ENCODE assay signal across 21 cellular contexts in genomic region chr12:82425241-82425640, GRCh38.
DNase-seq lines count a peak whose midpoint lies in the region; ATAC-seq, FAIRE-seq and TF ChIP-seq lines count a peak whose summit lies in the region.
"Had no signal": no experiment of that assay in that cellular context is flagged by ENCODE, and none has a peak within 500 bp of the region (broad histone marks: within the 10 kb centered on the region; RNA-seq: fewer than 3 reads in every experiment).

No MANE protein-coding gene starts in this region.

- H3K9ac ChIP-seq in keratinocyte (ENCODE audit: control insufficient read depth, extremely low read depth, insufficient read depth, low read length) = no peak overlapping the region

- TF ChIP-seq CTCF in AG10803 (conservative IDR thresholded peaks at IDR 0.05; ENCODE audit: low read length) (no peak), astrocyte of the spinal cord (IDR thresholded peaks at IDR 0.05; ENCODE audit: low read depth, low read length) (no peak), keratinocyte (optimal IDR thresholded peaks at IDR 0.05 in 1 of 3, IDR thresholded peaks at IDR 0.05 in 1 of 3, conservative IDR thresholded peaks at IDR 0.05 in 1 of 3; ENCODE audit: extremely low read depth in 1 of 3, insufficient read depth in 2 of 3, low read length in 3 of 3) (no peak)

- in situ Hi-C loops in astrocyte of the spinal cord (cut with HindIII; ENCODE audit: low sequenced_read_pairs) = no loop called here

- H3K27ac ChIP-seq in keratinocyte (ENCODE audit: control insufficient read depth, insufficient read depth, low read length) = no peak overlapping the region
- H3K27ac ChIP-seq: heart right ventricle, PC-9, suprapubic skin had no signal

- no peaks in the 10 kb centered on the region for H3K36me3 ChIP-seq in keratinocyte (ENCODE audit: control insufficient read depth in 2 of 2, extremely low read depth in 1 of 2, insufficient read depth in 2 of 2, low read length in 2 of 2)
- H3K36me3 ChIP-seq: heart right ventricle, suprapubic skin had no signal

- peak; percentile 74 for DNase-seq in AG10803 (ENCODE audit: low read depth)
- peak; percentile 81 for DNase-seq in Jurkat, Clone E6-1 (ENCODE audit: low read depth, low spot score)
- DNase-seq in astrocyte of the spinal cord (ENCODE audit: low read depth, low spot score) = peak; percentile 81
- DNase-seq in keratinocyte (ENCODE audit: low read depth, low spot score) = no peak
- no peak for DNase-seq in activated CD4-positive, alpha-beta memory T cell treated with anti-CD3 and anti-CD28 coated beads for 36 hours
- DNase-seq in GM12891 (ENCODE audit: insufficient read length, low spot score) = no peak
- DNase-seq: activated B cell treated with CpG ODN at 0.5 μM for 24 hours; activated CD8-positive, alpha-beta memory T cell treated with anti-CD3 and anti-CD28 coated beads, Interleukin-2, amount 50 U/mL, for 48 hours; activated naive CD4-positive, alpha-beta T cell treated with Interleukin-2 at 50 U/mL for 16 hours; heart right ventricle; NCI-H1092 treated with DMSO at 0.1 percent for 48 hours; NCI-H446 treated with DMSO at 0.1 percent for 48 hours; PC-9; posterior cingulate gyrus; SW 1271 had no signal

- H3K4me3 ChIP-seq in AG10803 (ENCODE audit: low read length) = no peak overlapping the region
- no peak overlapping the region for H3K4me3 ChIP-seq in Jurkat, Clone E6-1 (ENCODE audit: low read length)
- H3K4me3 ChIP-seq in astrocyte of the spinal cord (ENCODE audit: low read depth, low read length) = no peak overlapping the region
- H3K4me3 ChIP-seq in keratinocyte (ENCODE audit: control insufficient read depth in 2 of 3, extremely low read depth in 1 of 3, insufficient read depth in 2 of 3, low read depth in 1 of 3, low read length in 3 of 3) = no peak overlapping the region
- H3K4me3 ChIP-seq: heart right ventricle, PC-9, suprapubic skin had no signal

- H3K36me3 Mint-ChIP-seq in activated CD4-positive, alpha-beta memory T cell treated with anti-CD3 and anti-CD28 coated beads for 36 hours = no peaks in the 10 kb centered on the region

- no peaks in the 10 kb centered on the region for H3K9me3 ChIP-seq in keratinocyte (ENCODE audit: control insufficient read depth, low read depth, low read length)
- H3K9me3 ChIP-seq: heart right ventricle, suprapubic skin had no signal

- H3K27me3 Mint-ChIP-seq in activated CD4-positive, alpha-beta memory T cell treated with anti-CD3 and anti-CD28 coated beads for 36 hours = no peaks in the 10 kb centered on the region
- H3K27me3 Mint-ChIP-seq: activated B cell treated with CpG ODN at 0.5 μM for 24 hours, B cell had no signal

- H3K79me2 ChIP-seq in keratinocyte (ENCODE audit: control insufficient read depth, insufficient read depth, low read length) = no peaks in the 10 kb centered on the region

- TF ChIP-seq POLR2A in GM12891 (IDR thresholded peaks at IDR 0.05; ENCODE audit: low read depth, low read length) = no peak

- no peaks in the 10 kb centered on the region for H3K9me3 Mint-ChIP-seq in activated CD4-positive, alpha-beta memory T cell treated with anti-CD3 and anti-CD28 coated beads for 36 hours
- H3K9me3 Mint-ChIP-seq: activated B cell treated with CpG ODN at 0.5 μM for 24 hours had no signal

- CTCF ChIA-PET in activated CD4-positive, alpha-beta memory T cell treated with anti-CD3 and anti-CD28 coated beads for 36 hours (lab: Charles Lee) = no interaction called here

- H3K27me3 ChIP-seq in keratinocyte (ENCODE audit: control insufficient read depth, extremely low read depth, insufficient read depth, low read length) = no peaks in the 10 kb centered on the region
- H3K27me3 ChIP-seq: heart right ventricle, suprapubic skin had no signal

- H2AFZ ChIP-seq in keratinocyte (ENCODE audit: control insufficient read depth, low read length) = peak overlapping the region; percentile 22
- H2AFZ ChIP-seq: PC-9 had no signal

- no peak overlapping the region for H3K4me3 Mint-ChIP-seq in activated CD4-positive, alpha-beta memory T cell treated with anti-CD3 and anti-CD28 coated beads for 36 hours
- H3K4me3 Mint-ChIP-seq: activated B cell treated with CpG ODN at 0.5 μM for 24 hours, B cell had no signal

- intact Hi-C loops in activated CD4-positive, alpha-beta memory T cell treated with anti-CD3 and anti-CD28 coated beads for 36 hours (cut with micrococcal nuclease) = no loop called here

- FAIRE-seq in keratinocyte (lab: Jason Lieb, UNC) (peak; percentile 89), GM12891 (lab: Jason Lieb, UNC) (no peak)
- FAIRE-seq: endometrium, HTR-8/SVneo had no signal

- H4K20me1 ChIP-seq in keratinocyte (ENCODE audit: control insufficient read depth, extremely low read depth, insufficient read depth, low read length) = no peaks in the 10 kb centered on the region

- H3K4me1 ChIP-seq in keratinocyte (ENCODE audit: control insufficient read depth, extremely low read depth, insufficient read depth, low read length) = peaks cover 6% of the 10 kb centered on the region
- H3K4me1 ChIP-seq: heart right ventricle, suprapubic skin had no signal

- no peak overlapping the region for H3K27ac Mint-ChIP-seq in activated CD4-positive, alpha-beta memory T cell treated with anti-CD3 and anti-CD28 coated beads for 36 hours
- H3K27ac Mint-ChIP-seq: activated B cell treated with CpG ODN at 0.5 μM for 24 hours, B cell had no signal

- H3K4me2 ChIP-seq in keratinocyte (ENCODE audit: control insufficient read depth, extremely low read depth, insufficient read depth, low read depth, low read length) = no peak overlapping the region
- H3K4me2 ChIP-seq: PC-9 had no signal

- dilution Hi-C loops in keratinocyte (cut with MboI; ENCODE audit: extremely low pct_ligation_motif_present, low sequenced_read_pairs) = no loop called here

- H3K4me1 Mint-ChIP-seq in activated CD4-positive, alpha-beta memory T cell treated with anti-CD3 and anti-CD28 coated beads for 36 hours (ENCODE audit: low read depth) = peaks cover 5% of the 10 kb centered on the region
- H3K4me1 Mint-ChIP-seq: activated B cell treated with CpG ODN at 0.5 μM for 24 hours, B cell had no signal

- no peaks in the 10 kb centered on the region for H3K9me1 ChIP-seq in keratinocyte (ENCODE audit: control insufficient read depth, extremely low read depth, insufficient read depth, low read length)

- ATAC-seq in GM18873 (IDR thresholded peaks at IDR 0.05; ENCODE audit: low FRiP score, unreplicated experiment) (no peak), HG03025 (IDR thresholded peaks at IDR 0.05; ENCODE audit: low FRiP score, unreplicated experiment) (no peak)
- ATAC-seq: heart right ventricle had no signal

- POLR2A ChIA-PET in activated CD4-positive, alpha-beta memory T cell treated with anti-CD3 and anti-CD28 coated beads for 36 hours (lab: Charles Lee) = no interaction called here

TF ChIP-seq in GM12891, 5 proteins besides CTCF, POLR2A, EP300 and RAD21:
- TF ChIP-seq PAX5 (IDR thresholded peaks at IDR 0.05; ENCODE audit: insufficient read depth, low read length, severe bottlenecking) (no peak), SPI1 (IDR thresholded peaks at IDR 0.05; ENCODE audit: low read depth, low read length) (no peak), POLR2AphosphoS5 (IDR thresholded peaks at IDR 0.05; ENCODE audit: low read depth, low read length) (no peak), POU2F2 (IDR thresholded peaks at IDR 0.05; ENCODE audit: low read depth, low read length) (no peak), TAF1 (IDR thresholded peaks at IDR 0.05; ENCODE audit: low read depth, low read length) (no peak)
TF ChIP-seq in GM12891: peak in this region for 0.

Comparison
In these comparisons a context has a peak if more than half of its experiments do, and no peak if none do; other contexts are left out.
1. DNase-seq: peak in AG10803 (single experiment), Jurkat, Clone E6-1 (single experiment) and astrocyte of the spinal cord (single experiment); none in keratinocyte (single experiment), activated CD4-positive, alpha-beta memory T cell treated with anti-CD3 and anti-CD28 coated beads for 36 hours (single experiment) and GM12891 (single experiment).